ENCODE assay signal across 18 cellular contexts in genomic region chr19:32223106-32223505, GRCh38.
"Had no signal": no experiment of that assay in that cellular context is flagged by ENCODE, and none has a peak within 500 bp of the region (broad histone marks: within the 10 kb centered on the region; RNA-seq: fewer than 3 reads in every experiment).

No MANE protein-coding gene starts in this region.

- H3K79me2 ChIP-seq: parathyroid adenoma had no signal

- H3K36me3 Mint-ChIP-seq: memory B cell; natural killer cell treated with Interleukin-12 subunit alpha and Interleukin-12 subunit beta and Interleukin-15 and Interleukin-18, amount 100 ng/mL, for 72 hours; neural progenitor cell had no signal

- H3K9ac ChIP-seq: neural progenitor cell, parathyroid adenoma had no signal

- H3K36me3 ChIP-seq: neural progenitor cell, spleen, tibial artery, upper lobe of left lung had no signal

- H3K9me3 Mint-ChIP-seq: natural killer cell treated with Interleukin-12 subunit alpha and Interleukin-12 subunit beta and Interleukin-15 and Interleukin-18, amount 100 ng/mL, for 72 hours; neural progenitor cell had no signal

- H3K27me3 ChIP-seq: testis had no signal

- ATAC-seq: left lobe of liver; stimulated activated memory B cell treated with anti-CD40 and anti-IgM and Interleukin-4, amounts not matched to agents 10 μg/mL and 1 μg/mL and 100 μg/mL, for 72 hours had no signal

- H2AFZ ChIP-seq: parathyroid adenoma had no signal

- H3K4me3 ChIP-seq: dorsolateral prefrontal cortex, lung, skin epidermis, spleen, testis, tibial artery, upper lobe of left lung had no signal

- H3K27ac Mint-ChIP-seq: memory B cell; natural killer cell treated with Interleukin-12 subunit alpha and Interleukin-12 subunit beta and Interleukin-15 and Interleukin-18, amount 100 ng/mL, for 72 hours; neural progenitor cell; progenitor cell of endocrine pancreas; stimulated activated memory B cell treated with anti-CD40 and anti-IgM and Interleukin-4, amounts not matched to agents 10 μg/mL and 1 μg/mL and 100 μg/mL, for 72 hours had no signal

- H3K4me3 Mint-ChIP-seq: memory B cell; natural killer cell treated with Interleukin-12 subunit alpha and Interleukin-12 subunit beta and Interleukin-15 and Interleukin-18, amount 100 ng/mL, for 72 hours; neural progenitor cell; stimulated activated memory B cell treated with anti-CD40 and anti-IgM and Interleukin-4, amounts not matched to agents 10 μg/mL and 1 μg/mL and 100 μg/mL, for 72 hours had no signal

- H3K4me1 ChIP-seq: parathyroid adenoma, testis had no signal

- H3K27ac ChIP-seq: dorsolateral prefrontal cortex, neural progenitor cell, parathyroid adenoma, skin epidermis, spleen, testis, tibial artery, upper lobe of left lung had no signal

- DNase-seq: dorsolateral prefrontal cortex; effector CD4-positive, alpha-beta T cell; hypothalamus; spleen; stimulated activated CD4-positive, alpha-beta T cell treated with anti-CD3 and anti-CD28 coated beads, Interleukin-4, amount 100 ng/mL, for 4 hours; substantia nigra; testis; tibial artery; upper lobe of left lung had no signal

- H3K4me1 Mint-ChIP-seq: memory B cell had no signal

- H3K9me3 ChIP-seq: spleen, testis, tibial artery, upper lobe of left lung had no signal
